ENCODE assay signal across 21 cellular contexts in genomic region chr1:36534711-36535412, GRCh38. TPM values are rescaled to one million over a fixed set of nuclear protein-coding genes. Genes with fewer than 3 reads are reported as not detected.
DNase-seq lines count a peak whose midpoint lies in the region; ATAC-seq and TF ChIP-seq lines count a peak whose summit lies in the region.
"Had no signal": no experiment of that assay in that cellular context is flagged by ENCODE, and none has a peak within 500 bp of the region (broad histone marks: within the 10 kb centered on the region; RNA-seq: fewer than 3 reads in every experiment).

No MANE protein-coding gene starts in this region.

- no peak overlapping the region for H2BK20ac ChIP-seq in H9 (ENCODE audit: low read depth, low read length, poor library complexity, severe bottlenecking)

- no peaks in the 10 kb centered on the region for H3K79me1 ChIP-seq in H9 (ENCODE audit: insufficient read depth, low read depth, low read length, poor library complexity, severe bottlenecking)

- H3K27me3 Mint-ChIP-seq in H9 (ENCODE audit: low read depth): peaks cover 7% of the 10 kb centered on the region
- peaks cover 1% of the 10 kb centered on the region for H3K27me3 Mint-ChIP-seq in endodermal cell (ENCODE audit: insufficient read depth)
- H3K27me3 Mint-ChIP-seq in activated CD4-positive, alpha-beta memory T cell treated with anti-CD3 and anti-CD28 coated beads for 36 hours: peaks cover 18% of the 10 kb centered on the region

- no peaks in the 10 kb centered on the region for H3K36me3 ChIP-seq in endodermal cell (ENCODE audit: control insufficient read depth, insufficient read depth, low read length)

- no peak overlapping the region for H2BK5ac ChIP-seq in H9 (ENCODE audit: insufficient read length, low read length)

- H3K14ac ChIP-seq in H9 (ENCODE audit: insufficient read depth, low read length): no peak overlapping the region

- H3K27ac ChIP-seq in H9 (ENCODE audit: insufficient read length, low read depth, low read length) (no peak overlapping the region), endodermal cell (ENCODE audit: low read depth, low read length) (no peak overlapping the region)

- no peak overlapping the region for H3K18ac ChIP-seq in H9 (ENCODE audit: insufficient read length, low read depth, low read length)

- H3T11ph ChIP-seq in H9 (ENCODE audit: low read length): no peak overlapping the region

- H3K4me3 Mint-ChIP-seq in H9 (no peak overlapping the region), endodermal cell (no peak overlapping the region)
- H3K4me3 Mint-ChIP-seq in activated CD4-positive, alpha-beta memory T cell treated with anti-CD3 and anti-CD28 coated beads for 36 hours: no peak overlapping the region
- H3K4me3 Mint-ChIP-seq: B cell had no signal

- H3K9me3 ChIP-seq in H9 (ENCODE audit: control insufficient read depth, low read depth, low read length): no peaks in the 10 kb centered on the region
- H3K9me3 ChIP-seq in endodermal cell (ENCODE audit: control insufficient read depth, low read length): peaks cover 5% of the 10 kb centered on the region

- H3K23ac ChIP-seq in H9 (ENCODE audit: insufficient read length, low read depth, low read length): no peak overlapping the region

- TF ChIP-seq CTCF in H9 (conservative IDR thresholded peaks at IDR 0.05) (no peak), endodermal cell (conservative IDR thresholded peaks at IDR 0.05) (no peak)

- H3K36me3 Mint-ChIP-seq in H9 (ENCODE audit: insufficient read depth in 1 of 3, low read depth in 3 of 3): no peaks in the 10 kb centered on the region
- no peaks in the 10 kb centered on the region for H3K36me3 Mint-ChIP-seq in endodermal cell (ENCODE audit: low read depth)
- H3K36me3 Mint-ChIP-seq in activated CD4-positive, alpha-beta memory T cell treated with anti-CD3 and anti-CD28 coated beads for 36 hours: no peaks in the 10 kb centered on the region
- H3K36me3 Mint-ChIP-seq: CD4-positive, CD25-positive, alpha-beta regulatory T cell had no signal

- no peaks in the 10 kb centered on the region for H3K79me2 ChIP-seq in H9 (ENCODE audit: insufficient read depth, low read length)

- H3K56ac ChIP-seq in H9 (ENCODE audit: insufficient read length, low read depth, low read length): no peak overlapping the region

- no peak overlapping the region for H2AFZ ChIP-seq in H9 (ENCODE audit: low read length)

- no peak overlapping the region for H3K4me3 ChIP-seq in endodermal cell (ENCODE audit: low read length)
- H3K4me3 ChIP-seq: GM12878 had no signal

- no CpG with 5 or more reads among the region's 12 CpGs for WGBS in H9 (ENCODE audit: extremely low coverage, insufficient read length, low lambda C conversion rate)
- 86 to 91% methylated on average over 9 to 12 of the region's 12 CpGs for WGBS in endodermal cell (ENCODE audit: insufficient coverage in 1 of 2, insufficient read length in 1 of 2), 2 experiments

- no peak overlapping the region for H4K91ac ChIP-seq in H9 (ENCODE audit: insufficient read length, low read depth, low read length)

- CTCF ChIA-PET in activated CD4-positive, alpha-beta memory T cell treated with anti-CD3 and anti-CD28 coated beads for 36 hours (lab: Charles Lee): interaction anchor here (4.9 kb wide), 1 partner anchor 19 kb away, joined by 28 read pairs; no protein-coding TSS in a partner anchor

- no peak overlapping the region for H4K5ac ChIP-seq in H9 (ENCODE audit: insufficient read length, low read depth, low read length)

- no peak for ATAC-seq in GM21526 (IDR thresholded peaks at IDR 0.05; ENCODE audit: low FRiP score, unreplicated experiment)
- ATAC-seq: GM12878, PC-3 had no signal

- no peak overlapping the region for H3K27ac Mint-ChIP-seq in H9
- no peak overlapping the region for H3K27ac Mint-ChIP-seq in endodermal cell
- no peak overlapping the region for H3K27ac Mint-ChIP-seq in activated CD4-positive, alpha-beta memory T cell treated with anti-CD3 and anti-CD28 coated beads for 36 hours
- H3K27ac Mint-ChIP-seq: B cell; CD4-positive, CD25-positive, alpha-beta regulatory T cell had no signal

- no peak overlapping the region for H3K4ac ChIP-seq in H9 (ENCODE audit: low read depth, low read length)

- H4K8ac ChIP-seq in H9 (replicated peaks; ENCODE audit: insufficient read length, low read depth, low read length): no peak overlapping the region

- H3K9ac ChIP-seq in H9 (ENCODE audit: extremely low read depth, insufficient read length, low read length): no peak overlapping the region
- no peak overlapping the region for H3K9ac ChIP-seq in endodermal cell (ENCODE audit: extremely low read depth, low read length, poor library complexity, severe bottlenecking)

- no peak overlapping the region for H2AK5ac ChIP-seq in H9 (ENCODE audit: insufficient read length, low read length)

- intact Hi-C loops in posterior vena cava (cut with DNase I): no loop called here
- intact Hi-C loops in activated CD4-positive, alpha-beta memory T cell treated with anti-CD3 and anti-CD28 coated beads for 36 hours (cut with micrococcal nuclease): no loop called here

- no peaks in the 10 kb centered on the region for H3K27me3 ChIP-seq in H9 (ENCODE audit: insufficient read depth, low read length)
- no peaks in the 10 kb centered on the region for H3K27me3 ChIP-seq in endodermal cell (ENCODE audit: control insufficient read depth, insufficient read depth, low read length, poor library complexity, severe bottlenecking)

- H3K4me1 ChIP-seq in H9 (ENCODE audit: insufficient read depth, low read length) (no peaks in the 10 kb centered on the region), endodermal cell (ENCODE audit: control insufficient read depth, insufficient read depth, low read length) (no peaks in the 10 kb centered on the region)

- DNase-seq in NCI-H510A treated with DMSO at 0.1 percent for 48 hours (lab: John Stamatoyannopoulos, UW): peak; percentile 65
- DNase-seq in NCI-H510A (lab: John Stamatoyannopoulos, UW): no peak
- DNase-seq in H9: peak; percentile 14
- peak; percentile 19 for DNase-seq in endodermal cell
- peak; percentile 50 for DNase-seq in posterior vena cava (ENCODE audit: low spot score)
- no peak for DNase-seq in activated CD4-positive, alpha-beta memory T cell treated with anti-CD3 and anti-CD28 coated beads for 36 hours
- DNase-seq: CD4-positive, CD25-positive, alpha-beta regulatory T cell; COR-L47; DMS 273 treated with DMSO at 0.1 percent for 48 hours; GOT3; KG1; NCI-H1417 treated with DMSO at 0.1 percent for 48 hours; NCI-H2081 treated with DMSO at 0.1 percent for 48 hours; NCI-H446 treated with DMSO at 0.1 percent for 48 hours; PC-3; RPMI8226 had no signal

- no peaks in the 10 kb centered on the region for H3K23me2 ChIP-seq in H9 (ENCODE audit: insufficient read length, low read depth, low read length, poor library complexity, severe bottlenecking)

- peaks cover under 1 to 9% of the 10 kb centered on the region in 2 experiments for H3K4me1 Mint-ChIP-seq in H9
- peaks cover 9% of the 10 kb centered on the region for H3K4me1 Mint-ChIP-seq in endodermal cell
- no peaks in the 10 kb centered on the region for H3K4me1 Mint-ChIP-seq in activated CD4-positive, alpha-beta memory T cell treated with anti-CD3 and anti-CD28 coated beads for 36 hours (ENCODE audit: low read depth)
- H3K4me1 Mint-ChIP-seq: B cell; CD4-positive, CD25-positive, alpha-beta regulatory T cell had no signal

- H2BK12ac ChIP-seq in H9 (ENCODE audit: insufficient read length, low read depth, low read length): no peak overlapping the region

- H4K20me1 ChIP-seq in H9 (ENCODE audit: control insufficient read depth, insufficient read depth, insufficient read length): no peaks in the 10 kb centered on the region

- H2BK120ac ChIP-seq in H9 (ENCODE audit: low read depth, low read length, poor library complexity, severe bottlenecking): no peak overlapping the region

- no peak overlapping the region for H3K4me2 ChIP-seq in H9 (ENCODE audit: insufficient read depth, insufficient read length, low read length)

- POLR2A ChIA-PET in activated CD4-positive, alpha-beta memory T cell treated with anti-CD3 and anti-CD28 coated beads for 36 hours (lab: Charles Lee): interaction anchor here (1.2 kb wide), 1 partner anchor 11 kb away, joined by 7 read pairs; no protein-coding TSS in a partner anchor

- H2BK15ac ChIP-seq in H9 (ENCODE audit: low read depth, low read length): no peak overlapping the region

- peaks cover 3 to 6% of the 10 kb centered on the region in 2 experiments; a peak in 3 of 5 replicates for H3K9me3 Mint-ChIP-seq in H9
- peaks cover 5% of the 10 kb centered on the region for H3K9me3 Mint-ChIP-seq in endodermal cell
- no peaks in the 10 kb centered on the region for H3K9me3 Mint-ChIP-seq in activated CD4-positive, alpha-beta memory T cell treated with anti-CD3 and anti-CD28 coated beads for 36 hours

RNA-seq across cellular contexts. Expression of gene CSF3R, which starts 52.1 kb away (rescaled TPM):
- total RNA-seq in H9 (2021) (not detected in 2 replicates), endodermal cell (1 to 10 TPM; 1.5 TPM), posterior vena cava (10 to 100 TPM; 19.6 to 33.4 TPM)
- 0.50 TPM for polyA plus RNA-seq in endodermal cell (2013, experiment 1 of 2)
- 0.17 TPM for polyA plus RNA-seq in endodermal cell (2013, experiment 2 of 2)
- total RNA-seq in activated CD4-positive, alpha-beta memory T cell treated with anti-CD3 and anti-CD28 coated beads for 36 hours: not detected
- total RNA-seq: A172, Daoy, PC-3 had no signal
- polyA plus RNA-seq: GM12878 had no signal

Comparison
In these comparisons a context has a peak if more than half of its experiments do, and no peak if none do; other contexts are left out.
1. DNase-seq: peak in NCI-H510A treated with DMSO at 0.1 percent for 48 hours (single experiment), H9 (single experiment), endodermal cell (single experiment) and posterior vena cava (single experiment); none in NCI-H510A (single experiment) and activated CD4-positive, alpha-beta memory T cell treated with anti-CD3 and anti-CD28 coated beads for 36 hours (single experiment).
2. RNA of gene CSF3R, which starts 52.1 kb away (total RNA-seq): 19.6 to 33.4 TPM in posterior vena cava; 1.5 TPM in endodermal cell, not detected in H9 and not detected in activated CD4-positive, alpha-beta memory T cell treated with anti-CD3 and anti-CD28 coated beads for 36 hours; every median in the first group is over 4 times any median in the second.